Comparison of ENCODE assay signal across 25 cellular contexts in the genomic region with DNA sequence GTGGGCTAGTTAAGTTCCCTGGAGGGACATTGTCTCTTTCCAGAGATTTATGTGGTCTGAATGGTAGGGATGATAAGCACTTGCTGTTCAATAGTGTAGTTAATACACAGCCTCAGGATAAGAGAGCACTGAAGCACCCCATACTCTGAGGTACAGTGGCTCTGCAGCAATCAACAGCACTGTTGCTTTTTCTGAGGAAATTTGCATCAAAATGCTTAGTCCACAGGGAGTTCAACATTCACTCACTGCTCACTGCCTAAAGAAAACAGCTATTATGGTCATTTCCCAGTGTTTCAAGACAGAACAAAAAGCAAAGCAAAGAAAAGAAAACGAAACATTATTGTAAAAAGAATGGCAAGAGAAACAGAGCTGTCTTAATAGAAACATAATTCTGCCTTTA.
DNase-seq lines count a peak whose midpoint lies in the region; ATAC-seq and TF ChIP-seq lines count a peak whose summit lies in the region.
"Had no signal": no experiment of that assay in that cellular context is flagged by ENCODE, and none has a peak within 500 bp of the region (broad histone marks: within the 10 kb centered on the region; RNA-seq: fewer than 3 reads in every experiment).

No MANE protein-coding gene starts in this region.

- no peak overlapping the region for H3K27ac ChIP-seq in tibial nerve
- H3K27ac ChIP-seq: BLaER1 treated with 17β-estradiol and CSF1 and Interleukin-3, amounts not matched to agents 10 nM and 100 nM; ovary; spleen had no signal

- no peak for DNase-seq in activated naive CD8-positive, alpha-beta T cell treated with anti-CD3 and anti-CD28 coated beads, Interleukin-2, amount 10 ng/mL, durations not matched to agents 7 days and 5 days
- DNase-seq in activated naive CD8-positive, alpha-beta T cell treated with anti-CD3 and anti-CD28 coated beads for 36 hours: no peak
- DNase-seq in NCI-H2227 (lab: John Stamatoyannopoulos, UW; ENCODE audit: unreplicated experiment) (peak; percentile 55), iPS DF 4.7 (ENCODE audit: extremely low read depth, low spot score) (peak; percentile 36), tibial nerve (ENCODE audit: low spot score in 2 of 2) (no peak), SKM-1 treated with dmso at 0.1 percent for 144 hours (lab: John Stamatoyannopoulos, UW; ENCODE audit: unreplicated experiment) (no peak)
- DNase-seq: activated CD4-positive, alpha-beta T cell treated with anti-CD3 and anti-CD28 coated beads, Interleukin-2, amount 50 U/mL, for 48 hours; activated effector memory CD4-positive, alpha-beta T cell treated with anti-CD3 and anti-CD28 coated beads, Interleukin-2, amount 50 U/mL, for 16 hours; Caco-2; DND-41; head of caudate nucleus; Kasumi-1; left ventricle myocardium superior; midbrain; naive thymus-derived CD8-positive, alpha-beta T cell; NCI-H1092; ovary; spleen; stimulated activated CD4-positive, alpha-beta T cell treated with anti-CD3 and anti-CD28 coated beads, Interleukin-2, amount 100 ng/mL, for 48 hours; SW 1271; T1000 had no signal

- H3K27me3 Mint-ChIP-seq in activated naive CD8-positive, alpha-beta T cell treated with anti-CD3 and anti-CD28 coated beads, Interleukin-2, amount 10 ng/mL, durations not matched to agents 7 days and 5 days: no peaks in the 10 kb centered on the region
- no peaks in the 10 kb centered on the region for H3K27me3 Mint-ChIP-seq in activated naive CD8-positive, alpha-beta T cell treated with anti-CD3 and anti-CD28 coated beads for 36 hours
- H3K27me3 Mint-ChIP-seq: naive thymus-derived CD8-positive, alpha-beta T cell had no signal

- no peaks in the 10 kb centered on the region for H3K4me1 Mint-ChIP-seq in activated naive CD8-positive, alpha-beta T cell treated with anti-CD3 and anti-CD28 coated beads, Interleukin-2, amount 10 ng/mL, durations not matched to agents 7 days and 5 days
- no peaks in the 10 kb centered on the region for H3K4me1 Mint-ChIP-seq in activated naive CD8-positive, alpha-beta T cell treated with anti-CD3 and anti-CD28 coated beads for 36 hours
- H3K4me1 Mint-ChIP-seq: naive thymus-derived CD8-positive, alpha-beta T cell; stimulated activated effector memory CD8-positive, alpha-beta T cell treated with anti-CD3 and anti-CD28 coated beads, Interleukin-12 subunit alpha, Interleukin-12 subunit beta, amount 100 ng/mL, for 72 hours had no signal

- no peaks in the 10 kb centered on the region for H3K9me3 Mint-ChIP-seq in activated naive CD8-positive, alpha-beta T cell treated with anti-CD3 and anti-CD28 coated beads, Interleukin-2, amount 10 ng/mL, durations not matched to agents 7 days and 5 days
- H3K9me3 Mint-ChIP-seq in activated naive CD8-positive, alpha-beta T cell treated with anti-CD3 and anti-CD28 coated beads for 36 hours: peaks cover 2% of the 10 kb centered on the region

- WGBS in tibial nerve, 2 donors: 28 to 33% methylated on average over 1 of the region's 1 CpG

- no peak overlapping the region for H3K4me3 Mint-ChIP-seq in activated naive CD8-positive, alpha-beta T cell treated with anti-CD3 and anti-CD28 coated beads, Interleukin-2, amount 10 ng/mL, durations not matched to agents 7 days and 5 days
- H3K4me3 Mint-ChIP-seq in activated naive CD8-positive, alpha-beta T cell treated with anti-CD3 and anti-CD28 coated beads for 36 hours: no peak overlapping the region
- H3K4me3 Mint-ChIP-seq: naive thymus-derived CD8-positive, alpha-beta T cell; stimulated activated effector memory CD8-positive, alpha-beta T cell treated with anti-CD3 and anti-CD28 coated beads, Interleukin-12 subunit alpha, Interleukin-12 subunit beta, amount 100 ng/mL, for 72 hours had no signal

- TF ChIP-seq EP300 in tibial nerve (IDR thresholded peaks at IDR 0.05): no peak

- no peak for TF ChIP-seq CTCF in tibial nerve (IDR thresholded peaks at IDR 0.05)

- no peak overlapping the region for H3K4me3 ChIP-seq in tibial nerve
- H3K4me3 ChIP-seq: BLaER1 treated with 17β-estradiol and CSF1 and Interleukin-3, amounts not matched to agents 10 nM and 100 nM; ovary; spleen had no signal

- ATAC-seq in activated naive CD8-positive, alpha-beta T cell treated with anti-CD3 and anti-CD28 coated beads, Interleukin-2, amount 10 ng/mL, durations not matched to agents 7 days and 5 days (ENCODE audit: low read depth): peak; percentile 33
- ATAC-seq in HG03039 (IDR thresholded peaks at IDR 0.05; ENCODE audit: unreplicated experiment): no peak
- ATAC-seq: left ventricle myocardium superior; naive thymus-derived CD8-positive, alpha-beta T cell; stimulated activated effector memory CD8-positive, alpha-beta T cell treated with anti-CD3 and anti-CD28 coated beads, Interleukin-12 subunit alpha, Interleukin-12 subunit beta, amount 100 ng/mL, for 72 hours had no signal

- H3K9me3 ChIP-seq in tibial nerve: no peaks in the 10 kb centered on the region
- H3K9me3 ChIP-seq: BLaER1 treated with 17β-estradiol and CSF1 and Interleukin-3, amounts not matched to agents 10 nM and 100 nM; Caco-2; ovary; spleen had no signal

- no peaks in the 10 kb centered on the region for H3K4me1 ChIP-seq in tibial nerve
- H3K4me1 ChIP-seq: BLaER1 treated with 17β-estradiol and CSF1 and Interleukin-3, amounts not matched to agents 10 nM and 100 nM; Caco-2; spleen had no signal

- no peak for TF ChIP-seq POLR2A in tibial nerve (IDR thresholded peaks at IDR 0.05)

- no peaks in the 10 kb centered on the region for H3K36me3 Mint-ChIP-seq in activated naive CD8-positive, alpha-beta T cell treated with anti-CD3 and anti-CD28 coated beads, Interleukin-2, amount 10 ng/mL, durations not matched to agents 7 days and 5 days
- no peaks in the 10 kb centered on the region for H3K36me3 Mint-ChIP-seq in activated naive CD8-positive, alpha-beta T cell treated with anti-CD3 and anti-CD28 coated beads for 36 hours
- H3K36me3 Mint-ChIP-seq: brain; naive thymus-derived CD8-positive, alpha-beta T cell; stimulated activated effector memory CD8-positive, alpha-beta T cell treated with anti-CD3 and anti-CD28 coated beads, Interleukin-12 subunit alpha, Interleukin-12 subunit beta, amount 100 ng/mL, for 72 hours had no signal

- no peak overlapping the region for H3K27ac Mint-ChIP-seq in activated naive CD8-positive, alpha-beta T cell treated with anti-CD3 and anti-CD28 coated beads, Interleukin-2, amount 10 ng/mL, durations not matched to agents 7 days and 5 days
- no peak overlapping the region for H3K27ac Mint-ChIP-seq in activated naive CD8-positive, alpha-beta T cell treated with anti-CD3 and anti-CD28 coated beads for 36 hours
- H3K27ac Mint-ChIP-seq: naive thymus-derived CD8-positive, alpha-beta T cell; stimulated activated effector memory CD8-positive, alpha-beta T cell treated with anti-CD3 and anti-CD28 coated beads, Interleukin-12 subunit alpha, Interleukin-12 subunit beta, amount 100 ng/mL, for 72 hours had no signal

- no peaks in the 10 kb centered on the region for H3K27me3 ChIP-seq in tibial nerve
- H3K27me3 ChIP-seq: BLaER1 treated with 17β-estradiol and CSF1 and Interleukin-3, amounts not matched to agents 10 nM and 100 nM; ovary; spleen had no signal

- POLR2A ChIA-PET in activated naive CD8-positive, alpha-beta T cell treated with anti-CD3 and anti-CD28 coated beads, Interleukin-2, amount 10 ng/mL, durations not matched to agents 7 days and 5 days (lab: Charles Lee): no interaction called here

- H3K36me3 ChIP-seq in tibial nerve: no peaks in the 10 kb centered on the region
- H3K36me3 ChIP-seq: BLaER1 treated with 17β-estradiol and CSF1 and Interleukin-3, amounts not matched to agents 10 nM and 100 nM; ovary; spleen had no signal

Comparison
In these comparisons a context has a peak if more than half of its experiments do, and no peak if none do; other contexts are left out.
1. DNase-seq: peak in NCI-H2227 (single experiment) and iPS DF 4.7 (single experiment); none in activated naive CD8-positive, alpha-beta T cell treated with anti-CD3 and anti-CD28 coated beads, Interleukin-2, amount 10 ng/mL, durations not matched to agents 7 days and 5 days (single experiment), activated naive CD8-positive, alpha-beta T cell treated with anti-CD3 and anti-CD28 coated beads for 36 hours (single experiment), tibial nerve (0 of 2) and SKM-1 treated with dmso at 0.1 percent for 144 hours (single experiment).